ENCODE assay signal across 17 cellular contexts in genomic region chr21:31370893-31371652, GRCh38. TPM values are rescaled to one million over a fixed set of nuclear protein-coding genes. Genes with fewer than 3 reads are reported as not detected.
DNase-seq lines count a peak whose midpoint lies in the region; ATAC-seq, FAIRE-seq and TF ChIP-seq lines count a peak whose summit lies in the region.
"Had no signal": no experiment of that assay in that cellular context is flagged by ENCODE, and none has a peak within 500 bp of the region (broad histone marks: within the 10 kb centered on the region; RNA-seq: fewer than 3 reads in every experiment).

No MANE protein-coding gene starts in this region.

- no peaks in the 10 kb centered on the region for H3K27me3 Mint-ChIP-seq in T-helper 17 cell

- H3K36me3 Mint-ChIP-seq in T-helper 17 cell (ENCODE audit: low read depth) = no peaks in the 10 kb centered on the region

- ATAC-seq in T-helper 17 cell = no peak
- ATAC-seq in lower lobe of right lung = no peak
- no peak for ATAC-seq in GM21529 (IDR thresholded peaks at IDR 0.05; ENCODE audit: unreplicated experiment)
- no peak for ATAC-seq in left colon

- H2AFZ ChIP-seq in Karpas-422 (ENCODE audit: low read length) = no peak overlapping the region

- intact Hi-C loops in lower lobe of right lung (cut with DNase I) = no loop called here
- intact Hi-C loops in left colon (cut with DNase I, micrococcal nuclease) = no loop called here

- DNase-seq in T-helper 17 cell (no peak), fibroblast of mammary gland (ENCODE audit: low read depth) (peak; percentile 69), lower lobe of right lung (no peak), stromal cell of bone marrow (ENCODE audit: low read depth) (peak; percentile 33), H54 (ENCODE audit: insufficient read length, low spot score) (no peak), Karpas-422 (no peak), left colon (no peak)
- DNase-seq: activated CD4-positive, alpha-beta T cell treated with anti-CD3 and anti-CD28 coated beads, Interleukin-2, amount 50 U/mL, for 1 hour; activated naive CD4-positive, alpha-beta T cell treated with anti-CD3 and anti-CD28 coated beads, Interleukin-2, amount 10 ng/mL, durations not matched to agents 7 days and 5 days; head of caudate nucleus; NCI-H1694 treated with DMSO at 0.1 percent for 48 hours; NCI-H446 treated with DMSO at 0.1 percent for 48 hours had no signal

- no peak for TF ChIP-seq POLR2A in H54 (IDR thresholded peaks at IDR 0.05; ENCODE audit: low read depth, low read length)

- H3K27me3 ChIP-seq in lower lobe of right lung (ENCODE audit: low read depth) (no peaks in the 10 kb centered on the region), Karpas-422 (ENCODE audit: low read length) (no peaks in the 10 kb centered on the region)
- H3K27me3 ChIP-seq: cardiac muscle cell had no signal

- H3K9ac ChIP-seq in Karpas-422 (ENCODE audit: low read length) = no peak overlapping the region

- H3K27ac Mint-ChIP-seq in T-helper 17 cell = peak overlapping the region; percentile 45
- H3K27ac Mint-ChIP-seq: activated naive CD4-positive, alpha-beta T cell treated with anti-CD3 and anti-CD28 coated beads, Interleukin-2, amount 10 ng/mL, durations not matched to agents 7 days and 5 days; B cell had no signal

- FAIRE-seq in H54 (lab: Jason Lieb, UNC) = no peak
- FAIRE-seq: GM18507, GM19239 had no signal

- no peak for TF ChIP-seq CTCF in fibroblast of mammary gland (conservative IDR thresholded peaks at IDR 0.05; ENCODE audit: control insufficient read depth, insufficient read depth, low read depth, low read length)
- TF ChIP-seq CTCF in lower lobe of right lung (IDR thresholded peaks at IDR 0.05) = no peak

- H3K27ac ChIP-seq in lower lobe of right lung (peak overlapping the region; percentile 56), Karpas-422 (ENCODE audit: low read length) (no peak overlapping the region)
- H3K27ac ChIP-seq: cardiac muscle cell had no signal

- H4K20me1 ChIP-seq in Karpas-422 (ENCODE audit: insufficient read depth, low read depth, low read length) = peaks cover 3% of the 10 kb centered on the region; the same call in 1 of the 2 replicates

- no peak overlapping the region for H3K4me3 ChIP-seq in fibroblast of mammary gland (ENCODE audit: control insufficient read depth, low read depth, low read length)
- H3K4me3 ChIP-seq in lower lobe of right lung = no peak overlapping the region
- no peak overlapping the region for H3K4me3 ChIP-seq in Karpas-422 (ENCODE audit: low read length)
- H3K4me3 ChIP-seq: cardiac muscle cell had no signal

- H3K9me2 ChIP-seq in Karpas-422 (replicated peaks; ENCODE audit: insufficient read depth, low read length) = no peaks in the 10 kb centered on the region

- no peak overlapping the region for H3K4me2 ChIP-seq in Karpas-422 (ENCODE audit: low read depth, low read length, poor library complexity, severe bottlenecking)

- H3K4me3 Mint-ChIP-seq in T-helper 17 cell = no peak overlapping the region
- H3K4me3 Mint-ChIP-seq: activated naive CD4-positive, alpha-beta T cell treated with anti-CD3 and anti-CD28 coated beads, Interleukin-2, amount 10 ng/mL, durations not matched to agents 7 days and 5 days; B cell had no signal

- no peaks in the 10 kb centered on the region for H3K9me3 ChIP-seq in T-helper 17 cell (ENCODE audit: control insufficient read depth, low read length, poor library complexity, severe bottlenecking)
- no peaks in the 10 kb centered on the region for H3K9me3 ChIP-seq in lower lobe of right lung
- no peaks in the 10 kb centered on the region for H3K9me3 ChIP-seq in Karpas-422 (ENCODE audit: low read length)

- H3K4me1 ChIP-seq in lower lobe of right lung = no peaks in the 10 kb centered on the region
- H3K4me1 ChIP-seq in Karpas-422 (ENCODE audit: low read length) = no peaks in the 10 kb centered on the region

- H3K36me3 ChIP-seq in lower lobe of right lung (no peaks in the 10 kb centered on the region), Karpas-422 (ENCODE audit: insufficient read depth, low read length) (no peaks in the 10 kb centered on the region)
- H3K36me3 ChIP-seq: cardiac muscle cell had no signal

- no peaks in the 10 kb centered on the region for H3K79me2 ChIP-seq in Karpas-422 (ENCODE audit: low read length)

- peaks cover 2% of the 10 kb centered on the region for H3K4me1 Mint-ChIP-seq in T-helper 17 cell
- H3K4me1 Mint-ChIP-seq: B cell had no signal

RNA-seq across cellular contexts. Expression of gene TIAM1, which starts 27.0 kb away (rescaled TPM):
- total RNA-seq in T-helper 17 cell (10 to 100 TPM; 54.2 to 68.7 TPM), lower lobe of right lung (45.5 TPM), left colon (1 to 10 TPM; 6.4 to 6.9 TPM)
- total RNA-seq in Karpas-422 (2014; rRNA removed; shearing (Covaris generic); ENCODE audit: low replicate concordance) = 0.63 and 1.6 TPM in 2 replicates

Comparison
In these comparisons a context has a peak if more than half of its experiments do, and no peak if none do; other contexts are left out.
1. DNase-seq: peak in fibroblast of mammary gland (single experiment) and stromal cell of bone marrow (single experiment); none in T-helper 17 cell (0 of 3), lower lobe of right lung (single experiment), H54 (single experiment), Karpas-422 (single experiment) and left colon (0 of 2).